ENCODE assay signal across 26 cellular contexts in genomic region chr11:70574725-70575347, GRCh38.
DNase-seq lines count a peak whose midpoint lies in the region; ATAC-seq and TF ChIP-seq lines count a peak whose summit lies in the region.
"Had no signal": no experiment of that assay in that cellular context is flagged by ENCODE, and none has a peak within 500 bp of the region (broad histone marks: within the 10 kb centered on the region; RNA-seq: fewer than 3 reads in every experiment).

No MANE protein-coding gene starts in this region.

- no peak for TF ChIP-seq POLR2A in right lobe of liver (IDR thresholded peaks at IDR 0.05)

- no peak overlapping the region for H3K4me3 ChIP-seq in right lobe of liver
- H3K4me3 ChIP-seq: BLaER1, K562, MG63, PC-9 had no signal

- no peaks in the 10 kb centered on the region for H3K36me3 ChIP-seq in right lobe of liver
- H3K36me3 ChIP-seq: BLaER1, MG63 had no signal

- peaks cover 0 to 12% (median 0%) of the 10 kb centered on the region in 4 donors for H3K4me1 ChIP-seq in right lobe of liver

- peak; percentile 10 for DNase-seq in activated T-cell treated with anti-CD3 and anti-CD28 coated beads, Interleukin-2, amount 50 U/mL, for 1 hour
- DNase-seq in activated T-cell treated with anti-CD3 and anti-CD28 coated beads, Interleukin-2, amount 50 U/mL, for 4 hours, result no peak
- no peak for DNase-seq in central memory CD8-positive, alpha-beta T cell (ENCODE audit: low spot score in 2 of 2)
- DNase-seq in right lobe of liver (peak in 2 of 3 donors; percentile 46 to 57), posterior vena cava (ENCODE audit: low spot score) (peak; percentile 58), natural killer cell (no peak)
- no peak for DNase-seq in effector memory CD8-positive, alpha-beta T cell
- DNase-seq: ACHN; Calu3; CD8-positive, alpha-beta T cell; DMS153; GOT3; MG63; NCI-H1436; NCI-H187 treated with DMSO at 0.1 percent for 48 hours; NCI-H2227 treated with DMSO at 0.1 percent for 48 hours; NCI-H510A treated with DMSO at 0.1 percent for 48 hours; NCI-H748 treated with DMSO at 0.1 percent for 48 hours; RPMI8226; SHP77 treated with DMSO at 0.1 percent for 48 hours; SK-N-SH had no signal

- no peaks in the 10 kb centered on the region for H3K27me3 ChIP-seq in right lobe of liver
- H3K27me3 ChIP-seq: BLaER1, MG63 had no signal

- 69% methylated on average over 5 of the region's 12 CpGs for WGBS in right lobe of liver (ENCODE audit: insufficient coverage, low coverage, low lambda C conversion rate, missing lambda C conversion rate)

- no peaks in the 10 kb centered on the region for H3K4me1 Mint-ChIP-seq in activated T-cell treated with anti-CD3 and anti-CD28 coated beads, Interleukin-2, amount 50 U/mL, for 4 hours (ENCODE audit: low read depth)
- H3K4me1 Mint-ChIP-seq in central memory CD8-positive, alpha-beta T cell, result no peaks in the 10 kb centered on the region
- no peaks in the 10 kb centered on the region for H3K4me1 Mint-ChIP-seq in effector memory CD8-positive, alpha-beta T cell (ENCODE audit: low read depth in 2 of 2)
- no peaks in the 10 kb centered on the region for H3K4me1 Mint-ChIP-seq in natural killer cell

- no peaks in the 10 kb centered on the region for H3K9me3 ChIP-seq in right lobe of liver
- H3K9me3 ChIP-seq: BLaER1, MG63, SK-N-SH had no signal

- ATAC-seq in activated T-cell treated with anti-CD3 and anti-CD28 coated beads, Interleukin-2, amount 50 U/mL, for 4 hours, result no peak
- ATAC-seq in central memory CD8-positive, alpha-beta T cell (replicated peaks; ENCODE audit: extremely low read depth, poor library complexity, severe bottlenecking), result no peak
- peak in 3 of 4 donors; percentile 59 to 81 (median 72) for ATAC-seq in right lobe of liver
- ATAC-seq in HG02852 (IDR thresholded peaks at IDR 0.05; ENCODE audit: unreplicated experiment), result no peak
- ATAC-seq in effector memory CD8-positive, alpha-beta T cell (replicated peaks), result no peak
- no peak for ATAC-seq in natural killer cell
- ATAC-seq: CD8-positive, alpha-beta T cell; K562 had no signal

- no peak for TF ChIP-seq CTCF in right lobe of liver (IDR thresholded peaks at IDR 0.05)
- TF ChIP-seq CTCF in natural killer cell (IDR thresholded peaks at IDR 0.05), result no peak

- H3K27me3 Mint-ChIP-seq in activated T-cell treated with anti-CD3 and anti-CD28 coated beads, Interleukin-2, amount 50 U/mL, for 4 hours (ENCODE audit: low read depth), result peaks cover 10% of the 10 kb centered on the region
- peaks cover 20% of the 10 kb centered on the region for H3K27me3 Mint-ChIP-seq in central memory CD8-positive, alpha-beta T cell
- H3K27me3 Mint-ChIP-seq in effector memory CD8-positive, alpha-beta T cell, result peaks cover 13 to 48% of the 10 kb centered on the region in 2 donors
- H3K27me3 Mint-ChIP-seq in natural killer cell (ENCODE audit: low read depth in 2 of 2), result peaks cover 0 to 3% of the 10 kb centered on the region in 2 donors

- no peaks in the 10 kb centered on the region for H3K9me3 Mint-ChIP-seq in activated T-cell treated with anti-CD3 and anti-CD28 coated beads, Interleukin-2, amount 50 U/mL, for 4 hours
- no peaks in the 10 kb centered on the region for H3K9me3 Mint-ChIP-seq in central memory CD8-positive, alpha-beta T cell
- no peaks in the 10 kb centered on the region for H3K9me3 Mint-ChIP-seq in effector memory CD8-positive, alpha-beta T cell
- H3K9me3 Mint-ChIP-seq in natural killer cell, result no peaks in the 10 kb centered on the region
- H3K9me3 Mint-ChIP-seq: CD8-positive, alpha-beta T cell had no signal

- intact Hi-C loops in right lobe of liver (cut with DNase I) (no loop called here), posterior vena cava (cut with DNase I) (no loop called here), natural killer cell (cut with micrococcal nuclease) (no loop called here)

- H3K27ac ChIP-seq in right lobe of liver, result no peak overlapping the region
- H3K27ac ChIP-seq: 22Rv1, BLaER1, PC-9 had no signal

- no peak overlapping the region for H3K4me3 Mint-ChIP-seq in activated T-cell treated with anti-CD3 and anti-CD28 coated beads, Interleukin-2, amount 50 U/mL, for 4 hours
- H3K4me3 Mint-ChIP-seq in central memory CD8-positive, alpha-beta T cell, result peak overlapping the region; percentile 21
- no peak overlapping the region for H3K4me3 Mint-ChIP-seq in effector memory CD8-positive, alpha-beta T cell
- H3K4me3 Mint-ChIP-seq in natural killer cell, result no peak overlapping the region
- H3K4me3 Mint-ChIP-seq: CD8-positive, alpha-beta T cell had no signal

- no peak overlapping the region for H3K27ac Mint-ChIP-seq in central memory CD8-positive, alpha-beta T cell (ENCODE audit: low read depth)
- no peak overlapping the region for H3K27ac Mint-ChIP-seq in effector memory CD8-positive, alpha-beta T cell
- no peak overlapping the region for H3K27ac Mint-ChIP-seq in natural killer cell
- H3K27ac Mint-ChIP-seq: CD8-positive, alpha-beta T cell had no signal

- no peaks in the 10 kb centered on the region for H3K36me3 Mint-ChIP-seq in activated T-cell treated with anti-CD3 and anti-CD28 coated beads, Interleukin-2, amount 50 U/mL, for 4 hours (ENCODE audit: insufficient read depth)
- H3K36me3 Mint-ChIP-seq in central memory CD8-positive, alpha-beta T cell (ENCODE audit: insufficient read depth), result no peaks in the 10 kb centered on the region
- H3K36me3 Mint-ChIP-seq in effector memory CD8-positive, alpha-beta T cell (ENCODE audit: insufficient read depth), result peaks cover 5% of the 10 kb centered on the region
- H3K36me3 Mint-ChIP-seq in natural killer cell, result no peaks in the 10 kb centered on the region
- H3K36me3 Mint-ChIP-seq: CD8-positive, alpha-beta T cell had no signal

Comparison
In these comparisons a context has a peak if more than half of its experiments do, and no peak if none do; other contexts are left out.
1. DNase-seq: peak in activated T-cell treated with anti-CD3 and anti-CD28 coated beads, Interleukin-2, amount 50 U/mL, for 1 hour (single experiment), right lobe of liver (2 of 3) and posterior vena cava (single experiment); none in activated T-cell treated with anti-CD3 and anti-CD28 coated beads, Interleukin-2, amount 50 U/mL, for 4 hours (single experiment), central memory CD8-positive, alpha-beta T cell (0 of 2), effector memory CD8-positive, alpha-beta T cell (0 of 3) and natural killer cell (single experiment).
2. ATAC-seq: peak in right lobe of liver (3 of 4); none in activated T-cell treated with anti-CD3 and anti-CD28 coated beads, Interleukin-2, amount 50 U/mL, for 4 hours (0 of 2), central memory CD8-positive, alpha-beta T cell (single experiment), HG02852 (single experiment), effector memory CD8-positive, alpha-beta T cell (single experiment) and natural killer cell (0 of 3).